Comparison of ENCODE assay signal across 8 cellular contexts in genomic region chr2:70553584-70554337, GRCh38. TPM values are rescaled to one million over a fixed set of nuclear protein-coding genes. Genes with fewer than 3 reads are reported as not detected.
DNase-seq lines count a peak whose midpoint lies in the region; ATAC-seq and TF ChIP-seq lines count a peak whose summit lies in the region.

TGFA (minus strand) TSS chr2:70553826; CDS start chr2:70553767, 59 bp downstream.

- DNase-seq in AG10803 (ENCODE audit: low read depth) (peak; percentile 51), GM19238 (ENCODE audit: insufficient read length, low spot score) (peak; percentile 30), NOMO-1 treated with dmso at 0.1 percent for 144 hours (lab: John Stamatoyannopoulos, UW; ENCODE audit: unreplicated experiment) (peak; percentile 67), activated T-cell treated with anti-CD3 and anti-CD28 coated beads for 24 hours (ENCODE audit: low read depth) (peak; percentile 49), epithelial cell of proximal tubule (ENCODE audit: low read depth) (no peak)
- DNase-seq in stimulated activated CD8-positive, alpha-beta memory T cell treated with anti-CD3 and anti-CD28 coated beads, Interleukin-7, amount 100 ng/mL, for 1 hour (ENCODE audit: low read depth in 2 of 2) = peak; percentile 30 to 32

- H3K27ac ChIP-seq in muscle layer of colon (ENCODE audit: low read depth, low read length) = no peak within 1 kb of the TSS

- no peak within 1 kb of the TSS for H3K9ac ChIP-seq in muscle layer of colon (ENCODE audit: low read length)

- peaks cover 5% of the 10 kb centered on the region for H3K4me1 ChIP-seq in muscle layer of colon (ENCODE audit: insufficient read depth, low read length)

- H3K9me3 ChIP-seq in muscle layer of colon (ENCODE audit: low read length) = no peaks in the 10 kb centered on the region

- peak; percentile 64 for ATAC-seq in HG03520 (IDR thresholded peaks at IDR 0.05; ENCODE audit: unreplicated experiment)

- H3K27me3 ChIP-seq in muscle layer of colon (ENCODE audit: control insufficient read depth in 1 of 2, insufficient read depth in 2 of 2, low read length in 2 of 2) = peaks cover 19 to 27% of the 10 kb centered on the region in 2 donors

- no peaks in the 10 kb centered on the region for H3K36me3 ChIP-seq in muscle layer of colon (ENCODE audit: insufficient read depth, low read length)

- TF ChIP-seq CTCF in AG10803 (conservative IDR thresholded peaks at IDR 0.05; ENCODE audit: low read length) (peak; percentile 58), epithelial cell of proximal tubule (conservative IDR thresholded peaks at IDR 0.05; ENCODE audit: low read depth, low read length) (peak; percentile 78)

- H3K4me3 ChIP-seq in AG10803 (ENCODE audit: low read length) (peak within 1 kb of the TSS; percentile 65), epithelial cell of proximal tubule (ENCODE audit: low read depth, low read length) (peak within 1 kb of the TSS; percentile 94), muscle layer of colon (ENCODE audit: low read depth in 1 of 2, low read length in 2 of 2) (peak within 1 kb of the TSS; percentile 45 to 55)

RNA-seq across cellular contexts. Expression of gene TGFA, which starts in this region (rescaled TPM):
- 40.1 and 89.1 TPM in 2 replicates for total RNA-seq in epithelial cell of proximal tubule
